Comparison of ENCODE assay signal across 22 cellular contexts in genomic region chr1:206100226-206100780, GRCh38. TPM values are rescaled to one million over a fixed set of nuclear protein-coding genes. Genes with fewer than 3 reads are reported as not detected.
"Had no signal": no experiment of that assay in that cellular context is flagged by ENCODE, and none has a peak within 500 bp of the region (broad histone marks: within the 10 kb centered on the region; RNA-seq: fewer than 3 reads in every experiment).

No MANE protein-coding gene starts in this region.

- H3K36me3 ChIP-seq: adrenal gland, ascending aorta, brain microvascular endothelial cell, esophagus squamous epithelium, gastrocnemius medialis, neutrophil, pancreas, thyroid gland had no signal

- DNase-seq: activated CD4-positive, alpha-beta T cell treated with anti-CD3 and anti-CD28 coated beads for 4 hours; activated CD4-positive, alpha-beta T cell treated with anti-CD3 and anti-CD28 coated beads, Interleukin-2, amount 50 U/mL, for 48 hours; activated CD4-positive, CD25-positive, alpha-beta regulatory T cell; adrenal gland; brain microvascular endothelial cell; central memory CD4-positive, alpha-beta T cell; esophagus squamous epithelium; gastrocnemius medialis; midbrain; pancreas; psoas muscle; right cardiac atrium; stimulated activated CD4-positive, alpha-beta T cell treated with anti-CD3 and anti-CD28 coated beads, Interleukin-4, amount 100 ng/mL, for 24 hours; substantia nigra; T-cell; thyroid gland had no signal

- H3K9me3 ChIP-seq: adrenal gland, ascending aorta, esophagus squamous epithelium, gastrocnemius medialis, neutrophil, pancreas, psoas muscle, thyroid gland had no signal

- H3K27me3 ChIP-seq: ascending aorta, neutrophil, pancreas, thyroid gland had no signal

- H3K4me3 ChIP-seq: adrenal gland, ascending aorta, esophagus squamous epithelium, gastrocnemius medialis, pancreas, psoas muscle, thyroid gland had no signal

- ATAC-seq: activated naive CD4-positive, alpha-beta T cell treated with anti-CD3 and anti-CD28 coated beads, Interleukin-2, amount 50 U/mL, for 72 hours; gastrocnemius medialis; pancreas; psoas muscle; right cardiac atrium; T-cell had no signal

- H3K4me1 ChIP-seq: adrenal gland, ascending aorta, esophagus squamous epithelium, gastrocnemius medialis, pancreas, psoas muscle had no signal

- H3K27ac ChIP-seq: adrenal gland, ascending aorta, brain microvascular endothelial cell, esophagus squamous epithelium, gastrocnemius medialis, neutrophil, pancreas, psoas muscle, thyroid gland had no signal

RNA-seq across cellular contexts. Expression of gene AVPR1B, which starts 16.9 kb away (rescaled TPM):
- total RNA-seq: activated naive CD4-positive, alpha-beta T cell treated with anti-CD3 and anti-CD28 coated beads, Interleukin-2, amount 50 U/mL, for 72 hours; adrenal gland; ascending aorta; esophagus squamous epithelium; gastrocnemius medialis; liver; natural killer cell treated with Interleukin-12 subunit alpha and Interleukin-12 subunit beta and Interleukin-15 and Interleukin-18, amount 100 ng/mL, for 72 hours; psoas muscle; right cardiac atrium; ureter had no signal
- polyA plus RNA-seq: adrenal gland, liver, psoas muscle had no signal

RNA-seq across cellular contexts. Expression of gene RHEX, which starts 47.3 kb away (rescaled TPM):
- total RNA-seq: activated naive CD4-positive, alpha-beta T cell treated with anti-CD3 and anti-CD28 coated beads, Interleukin-2, amount 50 U/mL, for 72 hours; adrenal gland; gastrocnemius medialis had no signal
- polyA plus RNA-seq: right cardiac atrium had no signal
